Comparison of ENCODE assay signal across 20 cellular contexts in genomic region chr7:130362251-130362650, GRCh38. TPM values are rescaled to one million over a fixed set of nuclear protein-coding genes. Genes with fewer than 3 reads are reported as not detected.
DNase-seq lines count a peak whose midpoint lies in the region; ATAC-seq and TF ChIP-seq lines count a peak whose summit lies in the region.
"Had no signal": no experiment of that assay in that cellular context is flagged by ENCODE, and none has a peak within 500 bp of the region (broad histone marks: within the 10 kb centered on the region; RNA-seq: fewer than 3 reads in every experiment).

No MANE protein-coding gene starts in this region.

- peak overlapping the region; percentile 72 for H3K27ac Mint-ChIP-seq in neural progenitor cell
- no peak overlapping the region for H3K27ac Mint-ChIP-seq in effector memory CD8-positive, alpha-beta T cell
- no peak overlapping the region for H3K27ac Mint-ChIP-seq in activated CD4-positive, alpha-beta memory T cell treated with anti-CD3 and anti-CD28 coated beads for 36 hours
- H3K27ac Mint-ChIP-seq: CD4-positive, CD25-positive, alpha-beta regulatory T cell; HFFc6 had no signal

- H2AFZ ChIP-seq in neural progenitor cell (replicated peaks) = no peak overlapping the region

- H3K27me3 Mint-ChIP-seq in neural progenitor cell (ENCODE audit: insufficient read depth, low read depth) = peaks cover 11% of the 10 kb centered on the region
- peaks cover 26 to 34% of the 10 kb centered on the region in 2 donors for H3K27me3 Mint-ChIP-seq in effector memory CD8-positive, alpha-beta T cell
- H3K27me3 Mint-ChIP-seq in activated CD4-positive, alpha-beta memory T cell treated with anti-CD3 and anti-CD28 coated beads for 36 hours = peaks cover 2% of the 10 kb centered on the region
- H3K27me3 Mint-ChIP-seq: CD4-positive, CD25-positive, alpha-beta regulatory T cell had no signal

- POLR2A ChIA-PET in RWPE1 (lab: Yijun Ruan, JAX; ENCODE audit: low non-redundant PET) = no interaction called here
- POLR2A ChIA-PET in activated CD4-positive, alpha-beta memory T cell treated with anti-CD3 and anti-CD28 coated beads for 36 hours (lab: Charles Lee) = no interaction called here

- TF ChIP-seq CTCF in RWPE1 (conservative IDR thresholded peaks at IDR 0.05; ENCODE audit: low read depth) = no peak
- no peak for TF ChIP-seq CTCF in neural progenitor cell (IDR thresholded peaks at IDR 0.05)
- no peak for TF ChIP-seq CTCF in sigmoid colon (IDR thresholded peaks at IDR 0.05)

- peaks cover 38% of the 10 kb centered on the region for H3K4me1 Mint-ChIP-seq in neural progenitor cell
- H3K4me1 Mint-ChIP-seq in effector memory CD8-positive, alpha-beta T cell (ENCODE audit: low read depth in 2 of 2) = peaks cover 0 to 7% of the 10 kb centered on the region in 2 donors
- peaks cover 21% of the 10 kb centered on the region for H3K4me1 Mint-ChIP-seq in activated CD4-positive, alpha-beta memory T cell treated with anti-CD3 and anti-CD28 coated beads for 36 hours (ENCODE audit: low read depth)

- H3K36me3 ChIP-seq in neural progenitor cell = no peaks in the 10 kb centered on the region
- H3K36me3 ChIP-seq in sigmoid colon = no peaks in the 10 kb centered on the region
- H3K36me3 ChIP-seq: BLaER1 had no signal

- H3K4me1 ChIP-seq in neural progenitor cell (no peaks in the 10 kb centered on the region), sigmoid colon (peaks cover 0 to 9% (median 2%) of the 10 kb centered on the region in 4 donors)
- H3K4me1 ChIP-seq: BLaER1 had no signal

- H3K4me3 Mint-ChIP-seq in neural progenitor cell = no peak overlapping the region
- H3K4me3 Mint-ChIP-seq in effector memory CD8-positive, alpha-beta T cell = no peak overlapping the region
- no peak overlapping the region for H3K4me3 Mint-ChIP-seq in activated CD4-positive, alpha-beta memory T cell treated with anti-CD3 and anti-CD28 coated beads for 36 hours
- H3K4me3 Mint-ChIP-seq: CD4-positive, CD25-positive, alpha-beta regulatory T cell; HFFc6 had no signal

- CTCF ChIA-PET in RWPE1 (lab: Yijun Ruan, JAX) = interaction anchor here (0.6 kb wide), 1 partner anchor 118 kb away, joined by 3 read pairs; no protein-coding TSS in a partner anchor
- CTCF ChIA-PET in activated CD4-positive, alpha-beta memory T cell treated with anti-CD3 and anti-CD28 coated beads for 36 hours (lab: Charles Lee) = no interaction called here

- H3K27me3 ChIP-seq in neural progenitor cell (no peaks in the 10 kb centered on the region), sigmoid colon (no peaks in the 10 kb centered on the region)
- H3K27me3 ChIP-seq: BLaER1 had no signal

- no peaks in the 10 kb centered on the region for H4K20me1 ChIP-seq in neural progenitor cell (ENCODE audit: low read depth)
- H4K20me1 ChIP-seq: BLaER1 had no signal

- H3F3A ChIP-seq in neural progenitor cell (ENCODE audit: low read depth) = no peaks in the 10 kb centered on the region

- peak; percentile 54 for DNase-seq in activated effector memory CD4-positive, alpha-beta T cell treated with anti-CD3 and anti-CD28 coated beads, Interleukin-2, amount 50 U/mL, for 16 hours
- DNase-seq in activated effector memory CD4-positive, alpha-beta T cell treated with Interleukin-2 at 50 U/mL for 16 hours = no peak
- DNase-seq in RWPE1 (ENCODE audit: low spot score) (no peak), neural progenitor cell (ENCODE audit: low spot score) (no peak), sigmoid colon (peak; percentile 45), SIG-M5 treated with dmso at 0.1 percent for 504 hours (lab: John Stamatoyannopoulos, UW; ENCODE audit: unreplicated experiment) (no peak)
- DNase-seq in effector memory CD8-positive, alpha-beta T cell = no peak
- DNase-seq in activated CD4-positive, alpha-beta memory T cell treated with anti-CD3 and anti-CD28 coated beads for 36 hours = no peak
- DNase-seq: AML-193; CD4-positive, CD25-positive, alpha-beta regulatory T cell; DMS 273 treated with DMSO at 0.1 percent for 48 hours; DMS79; HCEC 1CT; HFFc6 had no signal

- H3K4me2 ChIP-seq in neural progenitor cell = no peak overlapping the region
- H3K4me2 ChIP-seq: BLaER1 had no signal

- TF ChIP-seq EP300 in sigmoid colon (IDR thresholded peaks at IDR 0.05) = no peak

- H3K9me3 Mint-ChIP-seq in neural progenitor cell = peaks cover 27% of the 10 kb centered on the region
- peaks cover 0 to 2% of the 10 kb centered on the region in 2 donors for H3K9me3 Mint-ChIP-seq in effector memory CD8-positive, alpha-beta T cell
- peaks cover 22% of the 10 kb centered on the region for H3K9me3 Mint-ChIP-seq in activated CD4-positive, alpha-beta memory T cell treated with anti-CD3 and anti-CD28 coated beads for 36 hours

- WGBS in sigmoid colon, 2 donors = 91 to 95% methylated on average over 7 of the region's 7 CpGs

- intact Hi-C loops in sigmoid colon (cut with DNase I) = no loop called here
- intact Hi-C loops in activated CD4-positive, alpha-beta memory T cell treated with anti-CD3 and anti-CD28 coated beads for 36 hours (cut with micrococcal nuclease) = loop anchor here (2.0 kb wide), 1 partner anchor 55 kb away; no protein-coding TSS in a partner anchor

- no peak overlapping the region for H3K9ac ChIP-seq in neural progenitor cell
- H3K9ac ChIP-seq: BLaER1 had no signal

- H3K9me3 ChIP-seq in neural progenitor cell (ENCODE audit: low read depth) = no peaks in the 10 kb centered on the region
- no peaks in the 10 kb centered on the region for H3K9me3 ChIP-seq in sigmoid colon

- TF ChIP-seq POLR2A in sigmoid colon (IDR thresholded peaks at IDR 0.05) = no peak

- no peaks in the 10 kb centered on the region for H3K79me2 ChIP-seq in neural progenitor cell (ENCODE audit: low read depth)

- H3K27ac ChIP-seq in RWPE1 (peak overlapping the region; percentile 90), neural progenitor cell (no peak overlapping the region), sigmoid colon (no peak overlapping the region)
- H3K27ac ChIP-seq: 22Rv1, BLaER1 had no signal

- no peak for ATAC-seq in effector memory CD8-positive, alpha-beta T cell (replicated peaks)
- ATAC-seq: GM12878 had no signal

- H3K36me3 Mint-ChIP-seq in neural progenitor cell = peaks cover 4% of the 10 kb centered on the region
- H3K36me3 Mint-ChIP-seq in effector memory CD8-positive, alpha-beta T cell (ENCODE audit: insufficient read depth) = no peaks in the 10 kb centered on the region
- peaks cover 5% of the 10 kb centered on the region for H3K36me3 Mint-ChIP-seq in activated CD4-positive, alpha-beta memory T cell treated with anti-CD3 and anti-CD28 coated beads for 36 hours

- H3K4me3 ChIP-seq in neural progenitor cell = no peak overlapping the region
- no peak overlapping the region for H3K4me3 ChIP-seq in sigmoid colon
- H3K4me3 ChIP-seq: BLaER1, GM12878 had no signal

RNA-seq across cellular contexts. Expression of gene CPA5, which starts 17.6 kb away (rescaled TPM):
- total RNA-seq in neural progenitor cell (ENCODE audit: low replicate concordance) = 0.50 TPM in 1 of 2 replicates, not detected in the other
- total RNA-seq in sigmoid colon = not detected
- 1 to 10 TPM in 1 of 3 donors, not detected in 2; 1.1 TPM for polyA plus RNA-seq in sigmoid colon
- total RNA-seq in activated CD4-positive, alpha-beta memory T cell treated with anti-CD3 and anti-CD28 coated beads for 36 hours = under 1 TPM in 1 of 2 experiments, not detected in 1; 0.15 TPM
- total RNA-seq: G401, H1, HFFc6, HT1080 had no signal

RNA-seq across cellular contexts. Expression of gene CPA1, which starts 18.0 kb away (rescaled TPM):
- total RNA-seq in neural progenitor cell (ENCODE audit: low replicate concordance) = not detected in 2 replicates
- total RNA-seq in sigmoid colon = 1 to 10 TPM in 1 of 4 donors, not detected in 3; 2.2 TPM
- 1 to 10 TPM in 2 of 3 donors, under 1 TPM in 1; 0.34 to 7.8 (median 1.2) TPM for polyA plus RNA-seq in sigmoid colon
- not detected for total RNA-seq in activated CD4-positive, alpha-beta memory T cell treated with anti-CD3 and anti-CD28 coated beads for 36 hours
- total RNA-seq: CD4-positive, CD25-positive, alpha-beta regulatory T cell; G401; H1; HFFc6; HT1080 had no signal
- polyA plus RNA-seq: GM12878, H1 had no signal

Comparison
In these comparisons a context has a peak if more than half of its experiments do, and no peak if none do; other contexts are left out.
1. DNase-seq: peak in activated effector memory CD4-positive, alpha-beta T cell treated with anti-CD3 and anti-CD28 coated beads, Interleukin-2, amount 50 U/mL, for 16 hours (single experiment) and sigmoid colon (single experiment); none in activated effector memory CD4-positive, alpha-beta T cell treated with Interleukin-2 at 50 U/mL for 16 hours (single experiment), RWPE1 (single experiment), neural progenitor cell (single experiment), effector memory CD8-positive, alpha-beta T cell (0 of 3), SIG-M5 treated with dmso at 0.1 percent for 504 hours (single experiment) and activated CD4-positive, alpha-beta memory T cell treated with anti-CD3 and anti-CD28 coated beads for 36 hours (single experiment).